Comparison of ENCODE assay signal across 8 cellular contexts in the genomic region with DNA sequence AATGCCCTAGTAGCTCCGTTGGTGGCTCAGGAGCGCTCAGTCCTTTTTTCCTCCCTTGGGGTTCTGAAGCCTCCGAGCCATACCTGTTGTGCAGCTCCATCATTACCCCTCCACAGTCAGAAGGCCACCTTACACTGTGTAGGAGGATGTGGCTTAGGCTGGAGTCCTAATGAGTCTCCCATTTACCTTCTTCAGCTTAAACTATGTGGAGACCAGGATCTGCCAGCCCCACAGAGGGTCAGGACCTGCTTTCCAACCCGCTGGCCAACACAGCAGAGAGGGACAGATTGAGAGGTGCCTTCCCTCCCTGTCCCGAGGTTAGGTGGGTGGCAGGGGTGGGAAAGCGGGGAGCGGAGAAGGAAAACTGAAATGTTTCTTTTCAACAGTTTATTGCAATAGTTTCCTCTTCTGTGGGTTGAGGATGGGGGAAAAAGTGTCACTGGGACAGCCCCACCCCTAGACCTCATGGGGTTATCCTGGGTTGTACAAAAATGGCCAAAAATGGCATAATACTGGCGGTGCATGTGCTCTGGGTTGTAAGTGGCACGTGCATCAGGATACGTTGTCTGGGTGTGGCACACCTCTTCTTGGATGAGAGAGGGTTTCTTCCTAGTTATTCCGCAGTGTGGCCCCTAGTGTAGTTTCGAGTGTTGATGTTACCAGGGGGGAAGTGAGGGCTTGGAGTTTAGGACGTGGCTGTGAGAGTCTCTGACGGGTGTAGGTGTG. TPM values are rescaled to one million over a fixed set of nuclear protein-coding genes. Genes with fewer than 3 reads are reported as not detected.
DNase-seq lines count a peak whose midpoint lies in the region; TF ChIP-seq lines count a peak whose summit lies in the region.

No MANE protein-coding gene starts in this region.

- TF ChIP-seq CTCF in nephron (IDR thresholded peaks at IDR 0.05; ENCODE audit: unreplicated experiment in 3 of 3) (no peak), thyroid gland (IDR thresholded peaks at IDR 0.05) (no peak)

- H3K4me1 Mint-ChIP-seq in nephron, result peaks cover 42% of the 10 kb centered on the region

- TF ChIP-seq POLR2A in thyroid gland (IDR thresholded peaks at IDR 0.05), result no peak

- H3K9me3 Mint-ChIP-seq in nephron, result no peaks in the 10 kb centered on the region

- intact Hi-C loops in thyroid gland (cut with DNase I), result no loop called here

- peaks cover 84% of the 10 kb centered on the region for H3K4me1 ChIP-seq in effector memory CD4-positive, alpha-beta T cell (ENCODE audit: control insufficient read depth, insufficient read depth, low read length, poor library complexity, severe bottlenecking)
- H3K4me1 ChIP-seq in thyroid gland, result peaks cover 52 to 62% of the 10 kb centered on the region in 2 donors

- DNase-seq in CD1c-positive myeloid dendritic cell (ENCODE audit: extremely low spot score), result peak; percentile 71
- peak; percentile 6 for DNase-seq in SIG-M5 (lab: John Stamatoyannopoulos, UW)
- no peak for DNase-seq in effector memory CD4-positive, alpha-beta T cell
- no peak for DNase-seq in activated gamma-delta T cell treated with Interleukin-2 at 50 U/mL for 16 hours
- DNase-seq in thyroid gland, result no peak
- no peak for DNase-seq in NCI-H187 (lab: John Stamatoyannopoulos, UW)
- DNase-seq in DMS 273 (lab: John Stamatoyannopoulos, UW; ENCODE audit: unreplicated experiment), result no peak

- no peaks in the 10 kb centered on the region for H3K9me3 ChIP-seq in effector memory CD4-positive, alpha-beta T cell (ENCODE audit: control insufficient read depth, low read length)
- H3K9me3 ChIP-seq in thyroid gland, result no peaks in the 10 kb centered on the region

- peaks cover 22% of the 10 kb centered on the region for H3K36me3 ChIP-seq in effector memory CD4-positive, alpha-beta T cell (ENCODE audit: control insufficient read depth, insufficient read depth, low read length)
- H3K36me3 ChIP-seq in thyroid gland, result peaks cover 0 to 9% of the 10 kb centered on the region in 2 donors

- peak overlapping the region; percentile 22 for H3K4me3 ChIP-seq in effector memory CD4-positive, alpha-beta T cell (ENCODE audit: insufficient read depth, low read depth, low read length, poor library complexity, severe bottlenecking)
- H3K4me3 ChIP-seq in thyroid gland (replicated peaks in 1 of 3), result no peak overlapping the region

- H3K36me3 Mint-ChIP-seq in nephron (ENCODE audit: low read depth), result peaks cover 40% of the 10 kb centered on the region

- peak overlapping the region in 2 of 3 experiments; percentile 50 to 59 for H3K27ac Mint-ChIP-seq in nephron

- H3K27me3 Mint-ChIP-seq in nephron (ENCODE audit: low read depth), result no peaks in the 10 kb centered on the region

- peak overlapping the region; percentile 85 for H3K27ac ChIP-seq in effector memory CD4-positive, alpha-beta T cell (ENCODE audit: insufficient read depth, low read length, poor library complexity, severe bottlenecking)
- peak overlapping the region in 1 of 3 donors; percentile 14 for H3K27ac ChIP-seq in thyroid gland

- no peak overlapping the region for H3K4me3 Mint-ChIP-seq in nephron

- 73 to 84% methylated on average over 14 of the region's 14 CpGs for WGBS in thyroid gland, 2 donors

- H3K27me3 ChIP-seq in effector memory CD4-positive, alpha-beta T cell (replicated peaks; ENCODE audit: control insufficient read depth, insufficient read depth, low read length, poor library complexity, severe bottlenecking), result no peaks in the 10 kb centered on the region
- H3K27me3 ChIP-seq in thyroid gland, result no peaks in the 10 kb centered on the region

RNA-seq across cellular contexts. Expression of a gene that starts 31.5 kb away (rescaled TPM):
- total RNA-seq in thyroid gland, result 10 to 100 TPM; 61.6 to 83.4 (median 77.9) TPM

RNA-seq across cellular contexts. Expression of a gene that starts 52.1 kb away (rescaled TPM):
- 1 to 10 TPM in 2 of 4 donors, not detected in 2; 1.1 to 1.6 TPM for total RNA-seq in thyroid gland

Comparison
In these comparisons a context has a peak if more than half of its experiments do, and no peak if none do; other contexts are left out.
1. DNase-seq: peak in CD1c-positive myeloid dendritic cell (single experiment) and SIG-M5 (single experiment); none in effector memory CD4-positive, alpha-beta T cell (0 of 3), activated gamma-delta T cell treated with Interleukin-2 at 50 U/mL for 16 hours (single experiment), thyroid gland (0 of 2), NCI-H187 (0 of 2) and DMS 273 (single experiment).